ENCODE assay signal across 31 cellular contexts in the genomic region with DNA sequence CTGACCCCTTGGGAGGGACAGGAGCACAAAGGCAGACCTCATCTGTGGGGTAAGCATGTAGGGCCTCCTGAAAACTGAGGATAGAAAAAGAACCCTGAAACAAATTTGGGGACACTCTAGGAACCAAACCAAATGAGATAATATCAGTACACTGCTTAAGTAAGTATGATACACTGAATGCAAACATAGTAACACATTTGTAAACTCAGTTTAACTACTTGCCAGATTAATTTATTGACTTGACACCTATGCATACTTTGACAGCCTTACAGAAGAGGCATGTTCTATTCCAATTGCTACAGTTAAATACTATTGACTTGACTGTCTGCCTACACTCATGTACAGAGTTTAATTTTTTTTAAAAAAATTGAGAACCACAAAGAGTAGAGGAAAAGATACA.
"Had no signal": no experiment of that assay in that cellular context is flagged by ENCODE, and none has a peak within 500 bp of the region (broad histone marks: within the 10 kb centered on the region; RNA-seq: fewer than 3 reads in every experiment).

No MANE protein-coding gene starts in this region.

- H3K27me3 ChIP-seq: adrenal gland, ascending aorta, body of pancreas, brain microvascular endothelial cell, breast epithelium, cardiac muscle cell had no signal

- H3K4me3 ChIP-seq: adrenal gland, ascending aorta, body of pancreas, breast epithelium, cardiac muscle cell had no signal

- H3K27ac ChIP-seq: adrenal gland, ascending aorta, body of pancreas, brain microvascular endothelial cell, breast epithelium, cardiac muscle cell had no signal

- ATAC-seq: activated naive CD4-positive, alpha-beta T cell treated with anti-CD3 and anti-CD28 coated beads, Interleukin-2, amount 50 U/mL, for 72 hours; activated naive CD8-positive, alpha-beta T cell treated with anti-CD3 and anti-CD28 coated beads, Interleukin-2, amount 50 U/mL, for 24 hours; activated T-cell treated with anti-CD3 and anti-CD28 coated beads, Interleukin-2, amount 50 U/mL, for 4 hours; activated T-cell treated with anti-CD3 and anti-CD28 coated beads, Interleukin-2, amount 50 U/mL, for 72 hours; activated T-helper 17 cell treated with anti-CD3 and anti-CD28 coated beads, Interleukin-2, amount 50 U/mL, for 72 hours; body of pancreas had no signal

- DNase-seq: activated effector memory CD4-positive, alpha-beta T cell treated with anti-CD3 and anti-CD28 coated beads, Interleukin-2, amount 50 U/mL, for 16 hours; activated effector memory CD4-positive, alpha-beta T cell treated with Interleukin-2 at 50 U/mL for 16 hours; activated gamma-delta T cell; activated gamma-delta T cell treated with Interleukin-2 at 50 U/mL for 16 hours; activated naive CD4-positive, alpha-beta T cell; activated naive CD4-positive, alpha-beta T cell treated with anti-CD3 and anti-CD28 coated beads for 36 hours; activated naive CD4-positive, alpha-beta T cell treated with anti-CD3 and anti-CD28 coated beads, Interleukin-2, amount 10 ng/mL, durations not matched to agents 7 days and 5 days; activated naive CD4-positive, alpha-beta T cell treated with anti-CD3 and anti-CD28 coated beads, Interleukin-2, amount 50 U/mL, for 16 hours; activated naive CD4-positive, alpha-beta T cell treated with Interleukin-2 at 50 U/mL for 16 hours; activated naive CD8-positive, alpha-beta T cell treated with anti-CD3 and anti-CD28 coated beads for 36 hours; activated naive CD8-positive, alpha-beta T cell treated with anti-CD3 and anti-CD28 coated beads, Interleukin-2, amount 10 ng/mL, durations not matched to agents 7 days and 5 days; activated naive CD8-positive, alpha-beta T cell treated with anti-CD3 and anti-CD28 coated beads, Interleukin-2, amount 50 U/mL, for 24 hours; activated T-cell treated with anti-CD3 and anti-CD28 coated beads, Interleukin-2, amount 50 U/mL, for 1 hour; activated T-cell treated with anti-CD3 and anti-CD28 coated beads, Interleukin-2, amount 50 U/mL, for 24 hours; activated T-cell treated with anti-CD3 and anti-CD28 coated beads, Interleukin-2, amount 50 U/mL, for 4 hours; activated T-cell treated with anti-CD3 and anti-CD28 coated beads, Interleukin-2, amount 50 U/mL, for 48 hours; activated T-cell treated with anti-CD3 and anti-CD28 coated beads, Interleukin-2, amount 50 U/mL, for 72 hours; adrenal gland; amniotic stem cell; anterior cingulate cortex; aorta; body of pancreas; brain microvascular endothelial cell; caudate nucleus; central memory CD4-positive, alpha-beta T cell; cerebellar nuclear complex had no signal

- H3K4me1 ChIP-seq: adrenal gland, ascending aorta, body of pancreas, breast epithelium had no signal

- H3K9me3 ChIP-seq: adrenal gland, ascending aorta, body of pancreas, breast epithelium had no signal

- H3K36me3 ChIP-seq: adrenal gland, ascending aorta, brain microvascular endothelial cell, breast epithelium, cardiac muscle cell had no signal
